Comparison of ENCODE assay signal across 8 cellular contexts in genomic region chr6:7107578-7108195, GRCh38. TPM values are rescaled to one million over a fixed set of nuclear protein-coding genes. Genes with fewer than 3 reads are reported as not detected.
DNase-seq lines count a peak whose midpoint lies in the region; ATAC-seq and TF ChIP-seq lines count a peak whose summit lies in the region.

A gene with protein sequence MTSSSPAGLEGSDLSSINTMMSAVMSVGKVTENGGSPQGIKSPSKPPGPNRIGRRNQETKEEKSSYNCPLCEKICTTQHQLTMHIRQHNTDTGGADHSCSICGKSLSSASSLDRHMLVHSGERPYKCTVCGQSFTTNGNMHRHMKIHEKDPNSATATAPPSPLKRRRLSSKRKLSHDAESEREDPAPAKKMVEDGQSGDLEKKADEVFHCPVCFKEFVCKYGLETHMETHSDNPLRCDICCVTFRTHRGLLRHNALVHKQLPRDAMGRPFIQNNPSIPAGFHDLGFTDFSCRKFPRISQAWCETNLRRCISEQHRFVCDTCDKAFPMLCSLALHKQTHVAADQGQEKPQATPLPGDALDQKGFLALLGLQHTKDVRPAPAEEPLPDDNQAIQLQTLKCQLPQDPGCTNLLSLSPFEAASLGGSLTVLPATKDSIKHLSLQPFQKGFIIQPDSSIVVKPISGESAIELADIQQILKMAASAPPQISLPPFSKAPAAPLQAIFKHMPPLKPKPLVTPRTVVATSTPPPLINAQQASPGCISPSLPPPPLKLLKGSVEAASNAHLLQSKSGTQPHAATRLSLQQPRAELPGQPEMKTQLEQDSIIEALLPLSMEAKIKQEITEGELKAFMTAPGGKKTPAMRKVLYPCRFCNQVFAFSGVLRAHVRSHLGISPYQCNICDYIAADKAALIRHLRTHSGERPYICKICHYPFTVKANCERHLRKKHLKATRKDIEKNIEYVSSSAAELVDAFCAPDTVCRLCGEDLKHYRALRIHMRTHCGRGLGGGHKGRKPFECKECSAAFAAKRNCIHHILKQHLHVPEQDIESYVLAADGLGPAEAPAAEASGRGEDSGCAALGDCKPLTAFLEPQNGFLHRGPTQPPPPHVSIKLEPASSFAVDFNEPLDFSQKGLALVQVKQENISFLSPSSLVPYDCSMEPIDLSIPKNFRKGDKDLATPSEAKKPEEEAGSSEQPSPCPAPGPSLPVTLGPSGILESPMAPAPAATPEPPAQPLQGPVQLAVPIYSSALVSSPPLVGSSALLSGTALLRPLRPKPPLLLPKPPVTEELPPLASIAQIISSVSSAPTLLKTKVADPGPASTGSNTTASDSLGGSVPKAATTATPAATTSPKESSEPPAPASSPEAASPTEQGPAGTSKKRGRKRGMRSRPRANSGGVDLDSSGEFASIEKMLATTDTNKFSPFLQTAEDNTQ (N-terminal part only) (plus strand): TSS chr6:7107961. CDS start chr6:7181912, 73,951 bp downstream.

- H3K9me3 Mint-ChIP-seq in endodermal cell, result no peaks in the 10 kb centered on the region
- H3K9me3 Mint-ChIP-seq in stimulated activated effector memory CD8-positive, alpha-beta T cell treated with anti-CD3 and anti-CD28 coated beads, Interleukin-12 subunit alpha, Interleukin-12 subunit beta, amount 100 ng/mL, for 72 hours, result no peaks in the 10 kb centered on the region

- WGBS in endodermal cell (ENCODE audit: insufficient coverage in 1 of 2, insufficient read length in 1 of 2), 2 experiments, result 0% methylated on average over 3 to 59 of the region's 59 CpGs
- WGBS in mesodermal cell (ENCODE audit: insufficient coverage in 2 of 2), 2 experiments, result 0% methylated on average over 9 to 24 of the region's 59 CpGs

- H3K36me3 ChIP-seq in A673 (ENCODE audit: insufficient read depth, low read length, poor library complexity, severe bottlenecking) (no peaks in the 10 kb centered on the region), endodermal cell (ENCODE audit: control insufficient read depth, insufficient read depth, low read length) (no peaks in the 10 kb centered on the region), mesodermal cell (ENCODE audit: control insufficient read depth, insufficient read depth, low read length) (no peaks in the 10 kb centered on the region)

- no peaks in the 10 kb centered on the region for H3K27me3 Mint-ChIP-seq in endodermal cell (ENCODE audit: insufficient read depth)

- peaks cover 36% of the 10 kb centered on the region for H3K4me1 Mint-ChIP-seq in endodermal cell
- H3K4me1 Mint-ChIP-seq in stimulated activated effector memory CD8-positive, alpha-beta T cell treated with anti-CD3 and anti-CD28 coated beads, Interleukin-12 subunit alpha, Interleukin-12 subunit beta, amount 100 ng/mL, for 72 hours, result peaks cover 27% of the 10 kb centered on the region

- peak; percentile 80 for DNase-seq in A673 (ENCODE audit: low spot score)
- DNase-seq in NCI-H82 (lab: John Stamatoyannopoulos, UW), result peak; percentile 84
- peak; percentile 43 to 52 (median 46) for DNase-seq in activated CD8-positive, alpha-beta memory T cell treated with anti-CD3 and anti-CD28 coated beads for 48 hours (ENCODE audit: low read depth in 2 of 3, low spot score in 2 of 3)
- DNase-seq in endodermal cell, result peak; percentile 83
- peak; percentile 29 to 81 for DNase-seq in stimulated activated effector memory CD8-positive, alpha-beta T cell treated with anti-CD3 and anti-CD28 coated beads, Interleukin-12 subunit alpha, Interleukin-12 subunit beta, amount 100 ng/mL, for 72 hours (ENCODE audit: low spot score in 2 of 2)

- peak within 1 kb of the TSS; percentile 72 for H3K9ac ChIP-seq in endodermal cell (ENCODE audit: extremely low read depth, low read length, poor library complexity, severe bottlenecking)

- no peak for TF ChIP-seq CTCF in A673 (conservative IDR thresholded peaks at IDR 0.05; ENCODE audit: low read depth, low read length)
- no peak for TF ChIP-seq CTCF in endodermal cell (conservative IDR thresholded peaks at IDR 0.05)

- H3K4me3 ChIP-seq in A673 (ENCODE audit: low read depth, low read length, poor library complexity, severe bottlenecking), result peak within 1 kb of the TSS; percentile 78
- H3K4me3 ChIP-seq in endodermal cell (ENCODE audit: low read length), result peak within 1 kb of the TSS; percentile 87
- peak within 1 kb of the TSS; percentile 88 for H3K4me3 ChIP-seq in mesodermal cell (ENCODE audit: extremely low read depth, insufficient read depth, low read length, poor library complexity, severe bottlenecking)

- peak within 1 kb of the TSS; percentile 91 for H3K27ac Mint-ChIP-seq in endodermal cell
- H3K27ac Mint-ChIP-seq in stimulated activated effector memory CD8-positive, alpha-beta T cell treated with anti-CD3 and anti-CD28 coated beads, Interleukin-12 subunit alpha, Interleukin-12 subunit beta, amount 100 ng/mL, for 72 hours, result peak within 1 kb of the TSS; percentile 92

- ATAC-seq in GM18858 (IDR thresholded peaks at IDR 0.05; ENCODE audit: unreplicated experiment) (peak; percentile 38), HG03066 (IDR thresholded peaks at IDR 0.05; ENCODE audit: low read depth, unreplicated experiment) (peak; percentile 51)
- ATAC-seq in stimulated activated effector memory CD8-positive, alpha-beta T cell treated with anti-CD3 and anti-CD28 coated beads, Interleukin-12 subunit alpha, Interleukin-12 subunit beta, amount 100 ng/mL, for 72 hours, result peak; percentile 75

- peaks cover 32% of the 10 kb centered on the region for H3K4me1 ChIP-seq in A673 (ENCODE audit: insufficient read depth, low read length, poor library complexity, severe bottlenecking)
- H3K4me1 ChIP-seq in endodermal cell (ENCODE audit: control insufficient read depth, insufficient read depth, low read length), result peaks cover 6% of the 10 kb centered on the region
- peaks cover 20% of the 10 kb centered on the region for H3K4me1 ChIP-seq in mesodermal cell (ENCODE audit: control insufficient read depth, insufficient read depth, low read length, poor library complexity, severe bottlenecking)

- H3K4me3 Mint-ChIP-seq in endodermal cell, result peak within 1 kb of the TSS; percentile 83
- peak within 1 kb of the TSS; percentile 90 for H3K4me3 Mint-ChIP-seq in stimulated activated effector memory CD8-positive, alpha-beta T cell treated with anti-CD3 and anti-CD28 coated beads, Interleukin-12 subunit alpha, Interleukin-12 subunit beta, amount 100 ng/mL, for 72 hours

- BruUV-seq in A673 (replicated peaks; lab: Mats Ljungman, UMichigan), result no TSS peak

- H3K9me3 ChIP-seq in A673 (ENCODE audit: low read depth, low read length, poor library complexity, severe bottlenecking), result no peaks in the 10 kb centered on the region
- H3K9me3 ChIP-seq in endodermal cell (ENCODE audit: control insufficient read depth, low read length), result no peaks in the 10 kb centered on the region
- H3K9me3 ChIP-seq in mesodermal cell (ENCODE audit: control insufficient read depth, low read length), result no peaks in the 10 kb centered on the region

- intact Hi-C loops in A673 (cut with micrococcal nuclease; ENCODE audit: unreplicated experiment), result loop anchor here (5.0 kb wide), 2 partner anchors 55 to 135 kb away; no protein-coding TSS in a partner anchor

- CTCF ChIA-PET in A673 (lab: Charles Lee), result interaction anchor here (1.0 kb wide), 1 partner anchor 168 kb away, joined by 3 read pairs; no protein-coding TSS in a partner anchor

- H3K27ac ChIP-seq in A673 (ENCODE audit: low read depth, low read length, poor library complexity, severe bottlenecking), result peak within 1 kb of the TSS; percentile 67
- H3K27ac ChIP-seq in endodermal cell (ENCODE audit: low read depth, low read length), result peak within 1 kb of the TSS; percentile 15
- peak within 1 kb of the TSS; percentile 93 for H3K27ac ChIP-seq in mesodermal cell (ENCODE audit: low read depth, low read length, severe bottlenecking)

- H3K27me3 ChIP-seq in A673 (replicated peaks; ENCODE audit: insufficient read depth, low read depth, low read length, poor library complexity) (no peaks in the 10 kb centered on the region), endodermal cell (ENCODE audit: control insufficient read depth, insufficient read depth, low read length, poor library complexity, severe bottlenecking) (no peaks in the 10 kb centered on the region)

- H3K36me3 Mint-ChIP-seq in endodermal cell (ENCODE audit: low read depth), result no peaks in the 10 kb centered on the region
- peaks cover 18% of the 10 kb centered on the region for H3K36me3 Mint-ChIP-seq in stimulated activated effector memory CD8-positive, alpha-beta T cell treated with anti-CD3 and anti-CD28 coated beads, Interleukin-12 subunit alpha, Interleukin-12 subunit beta, amount 100 ng/mL, for 72 hours

- POLR2A ChIA-PET in A673 (lab: Charles Lee; ENCODE audit: low non-redundant PET), result no interaction called here

RNA-seq across cellular contexts. Expression of the gene that starts here (rescaled TPM):
- total RNA-seq in A673 (2021) (55.5 and 61.6 TPM in 2 replicates), endodermal cell (10 to 100 TPM; 51.2 to 64.3 TPM)
- 13.7 TPM for polyA plus RNA-seq in endodermal cell (2013, experiment 1 of 2)
- 15.6 TPM for polyA plus RNA-seq in endodermal cell (2013, experiment 2 of 2)
- 21.5 TPM for polyA plus RNA-seq in mesodermal cell (2013, experiment 1 of 2)
- 16.1 TPM for polyA plus RNA-seq in mesodermal cell (2013, experiment 2 of 2)

Comparison
In these comparisons a context has a peak if more than half of its experiments do, and no peak if none do; other contexts are left out.
1. Peak in every context shown above with its lines: DNase-seq, ATAC-seq, H3K4me3 ChIP-seq and H3K27ac ChIP-seq.
2. H3K27ac ChIP-seq: peak in every context shown above with its lines; median percentile 93 in mesodermal cell; 67 in A673; 15 in endodermal cell.